Comparison of ENCODE assay signal across 1 cellular context in the genomic region with DNA sequence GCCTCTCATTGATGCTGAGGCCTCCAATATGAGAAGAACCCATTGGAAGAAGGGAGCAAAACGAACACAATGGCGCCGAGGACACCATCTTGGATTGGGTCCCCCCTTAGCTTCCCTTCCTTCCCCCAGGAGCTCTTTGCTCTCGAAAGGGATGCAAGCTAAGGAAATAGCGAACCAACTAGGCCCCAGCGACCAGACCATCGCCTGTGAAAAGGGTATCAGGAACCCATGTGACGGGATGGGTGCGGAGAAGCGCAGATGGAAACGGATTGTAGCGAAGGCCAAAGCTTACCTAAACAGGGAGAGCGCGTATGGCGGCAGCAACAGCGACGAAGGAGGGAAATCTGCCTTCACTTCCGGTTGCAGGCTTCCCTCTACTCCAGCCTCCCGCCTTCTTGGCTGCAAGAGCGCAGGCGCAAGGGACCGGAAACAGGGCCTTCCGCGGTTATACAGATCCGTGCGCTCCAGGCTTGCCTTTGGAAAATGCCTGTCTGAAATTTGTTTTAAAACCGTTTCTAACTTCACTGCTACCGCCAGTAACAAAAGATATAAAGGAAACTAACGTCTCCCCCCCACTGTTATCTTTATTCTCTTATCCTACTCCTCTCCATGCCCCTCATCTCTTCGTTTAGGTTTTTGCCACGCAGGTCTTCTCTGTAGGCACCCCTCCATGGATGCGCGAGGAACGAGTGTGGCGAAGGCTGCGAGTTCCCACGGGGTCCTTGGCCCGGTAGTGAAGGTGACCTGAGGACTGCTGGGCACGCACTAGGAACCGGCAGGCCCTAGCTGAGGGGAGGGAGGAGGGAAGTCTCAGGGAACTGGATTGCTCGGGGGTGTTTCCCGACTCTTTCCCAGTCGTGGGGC.
A peak's percentile ranks its signal among the peaks of the same experiment; 100 is the strongest.
TF ChIP-seq lines count a peak whose summit lies in the region.

A gene (minus strand): TSS at position 346 of the 864 bp plus-strand sequence. CDS start 1,471 bp downstream, outside the sequence.

TF ChIP-seq in K562, 482 proteins besides CTCF, POLR2A, EP300 and RAD21 (continued from another document and continues in another):
- TF ChIP-seq MCM5 (IDR thresholded peaks at IDR 0.05; ENCODE audit: low read depth) (no peak), SRF (CRISPR knock-in tag; IDR thresholded peaks at IDR 0.05) (peak in 1 of 2 experiments; percentile 41; a peak in 3 of 4 replicates), PTRF (tag; IDR thresholded peaks at IDR 0.05) (no peak), CBX8 (IDR thresholded peaks at IDR 0.05; ENCODE audit: borderline replicate concordance, extremely low read depth, low read depth, low read length, poor library complexity, severe bottlenecking) (no peak), ZSCAN29 (IDR thresholded peaks at IDR 0.05) (peak; percentile 89), NEUROD1 (IDR thresholded peaks at IDR 0.05; ENCODE audit: borderline replicate concordance, low read depth, low read length, partially characterized antibody) (peak; percentile 86), YY1 (IDR thresholded peaks at IDR 0.05; ENCODE audit: borderline replicate concordance in 1 of 3, control insufficient read depth in 1 of 3, extremely low read depth in 1 of 3, insufficient read depth in 3 of 3, insufficient read length in 1 of 3, insufficient replicate concordance in 2 of 3, low read depth in 1 of 3, low read length in 2 of 3) (peak; percentile 91 to 96 (median 92)), NONO (IDR thresholded peaks at IDR 0.05; ENCODE audit: low read depth in 2 of 2, low read length in 1 of 2) (no peak; a peak in 1 of 4 replicates), ZNF274 (IDR thresholded peaks at IDR 0.05; ENCODE audit: borderline replicate concordance, low read depth, low read length) (no peak), CHD2 (IDR thresholded peaks at IDR 0.05; ENCODE audit: low read depth, low read length) (peak; percentile 9; the same call in 1 of the 2 replicates), ZNF785 (CRISPR knock-in tag; IDR thresholded peaks at IDR 0.05) (no peak), ZNF780A (CRISPR knock-in tag; IDR thresholded peaks at IDR 0.05) (no peak), CXXC5 (CRISPR knock-in tag; IDR thresholded peaks at IDR 0.05) (peak; percentile 87), RBBP5 (IDR thresholded peaks at IDR 0.05; ENCODE audit: borderline replicate concordance, insufficient read depth, low read length, poor library complexity, severe bottlenecking) (peak; percentile 99), POLR2B (IDR thresholded peaks at IDR 0.05; ENCODE audit: low read depth, partially characterized antibody) (peak; percentile 97), ZNF77 (CRISPR knock-in tag; IDR thresholded peaks at IDR 0.05) (no peak), MCM3 (IDR thresholded peaks at IDR 0.05) (no peak), HNRNPL (IDR thresholded peaks at IDR 0.05; ENCODE audit: low read depth, low read length) (no peak), CCAR2 (IDR thresholded peaks at IDR 0.05; ENCODE audit: low read depth, low read length) (no peak), CREBBP (IDR thresholded peaks at IDR 0.05; ENCODE audit: low read depth, low read length) (no peak)
- TF ChIP-seq, protein P1, sequence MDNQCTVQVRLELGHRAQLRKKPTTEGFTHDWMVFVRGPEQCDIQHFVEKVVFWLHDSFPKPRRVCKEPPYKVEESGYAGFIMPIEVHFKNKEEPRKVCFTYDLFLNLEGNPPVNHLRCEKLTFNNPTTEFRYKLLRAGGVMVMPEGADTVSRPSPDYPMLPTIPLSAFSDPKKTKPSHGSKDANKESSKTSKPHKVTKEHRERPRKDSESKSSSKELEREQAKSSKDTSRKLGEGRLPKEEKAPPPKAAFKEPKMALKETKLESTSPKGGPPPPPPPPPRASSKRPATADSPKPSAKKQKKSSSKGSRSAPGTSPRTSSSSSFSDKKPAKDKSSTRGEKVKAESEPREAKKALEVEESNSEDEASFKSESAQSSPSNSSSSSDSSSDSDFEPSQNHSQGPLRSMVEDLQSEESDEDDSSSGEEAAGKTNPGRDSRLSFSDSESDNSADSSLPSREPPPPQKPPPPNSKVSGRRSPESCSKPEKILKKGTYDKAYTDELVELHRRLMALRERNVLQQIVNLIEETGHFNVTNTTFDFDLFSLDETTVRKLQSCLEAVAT (IDR thresholded peaks at IDR 0.05), result peak; percentile 79 to 94
- TF ChIP-seq, protein P2, sequence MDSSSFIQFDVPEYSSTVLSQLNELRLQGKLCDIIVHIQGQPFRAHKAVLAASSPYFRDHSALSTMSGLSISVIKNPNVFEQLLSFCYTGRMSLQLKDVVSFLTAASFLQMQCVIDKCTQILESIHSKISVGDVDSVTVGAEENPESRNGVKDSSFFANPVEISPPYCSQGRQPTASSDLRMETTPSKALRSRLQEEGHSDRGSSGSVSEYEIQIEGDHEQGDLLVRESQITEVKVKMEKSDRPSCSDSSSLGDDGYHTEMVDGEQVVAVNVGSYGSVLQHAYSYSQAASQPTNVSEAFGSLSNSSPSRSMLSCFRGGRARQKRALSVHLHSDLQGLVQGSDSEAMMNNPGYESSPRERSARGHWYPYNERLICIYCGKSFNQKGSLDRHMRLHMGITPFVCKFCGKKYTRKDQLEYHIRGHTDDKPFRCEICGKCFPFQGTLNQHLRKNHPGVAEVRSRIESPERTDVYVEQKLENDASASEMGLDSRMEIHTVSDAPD (CRISPR knock-in tag; IDR thresholded peaks at IDR 0.05), result no peak
- TF ChIP-seq, protein P3, sequence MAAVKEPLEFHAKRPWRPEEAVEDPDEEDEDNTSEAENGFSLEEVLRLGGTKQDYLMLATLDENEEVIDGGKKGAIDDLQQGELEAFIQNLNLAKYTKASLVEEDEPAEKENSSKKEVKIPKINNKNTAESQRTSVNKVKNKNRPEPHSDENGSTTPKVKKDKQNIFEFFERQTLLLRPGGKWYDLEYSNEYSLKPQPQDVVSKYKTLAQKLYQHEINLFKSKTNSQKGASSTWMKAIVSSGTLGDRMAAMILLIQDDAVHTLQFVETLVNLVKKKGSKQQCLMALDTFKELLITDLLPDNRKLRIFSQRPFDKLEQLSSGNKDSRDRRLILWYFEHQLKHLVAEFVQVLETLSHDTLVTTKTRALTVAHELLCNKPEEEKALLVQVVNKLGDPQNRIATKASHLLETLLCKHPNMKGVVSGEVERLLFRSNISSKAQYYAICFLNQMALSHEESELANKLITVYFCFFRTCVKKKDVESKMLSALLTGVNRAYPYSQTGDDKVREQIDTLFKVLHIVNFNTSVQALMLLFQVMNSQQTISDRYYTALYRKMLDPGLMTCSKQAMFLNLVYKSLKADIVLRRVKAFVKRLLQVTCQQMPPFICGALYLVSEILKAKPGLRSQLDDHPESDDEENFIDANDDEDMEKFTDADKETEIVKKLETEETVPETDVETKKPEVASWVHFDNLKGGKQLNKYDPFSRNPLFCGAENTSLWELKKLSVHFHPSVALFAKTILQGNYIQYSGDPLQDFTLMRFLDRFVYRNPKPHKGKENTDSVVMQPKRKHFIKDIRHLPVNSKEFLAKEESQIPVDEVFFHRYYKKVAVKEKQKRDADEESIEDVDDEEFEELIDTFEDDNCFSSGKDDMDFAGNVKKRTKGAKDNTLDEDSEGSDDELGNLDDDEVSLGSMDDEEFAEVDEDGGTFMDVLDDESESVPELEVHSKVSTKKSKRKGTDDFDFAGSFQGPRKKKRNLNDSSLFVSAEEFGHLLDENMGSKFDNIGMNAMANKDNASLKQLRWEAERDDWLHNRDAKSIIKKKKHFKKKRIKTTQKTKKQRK (IDR thresholded peaks at IDR 0.05; ENCODE audit: borderline replicate concordance, low read depth, low read length), result 0 out of 2 replicates have a peak, but pooled peaks have one; percentile 43
- TF ChIP-seq, protein P4, sequence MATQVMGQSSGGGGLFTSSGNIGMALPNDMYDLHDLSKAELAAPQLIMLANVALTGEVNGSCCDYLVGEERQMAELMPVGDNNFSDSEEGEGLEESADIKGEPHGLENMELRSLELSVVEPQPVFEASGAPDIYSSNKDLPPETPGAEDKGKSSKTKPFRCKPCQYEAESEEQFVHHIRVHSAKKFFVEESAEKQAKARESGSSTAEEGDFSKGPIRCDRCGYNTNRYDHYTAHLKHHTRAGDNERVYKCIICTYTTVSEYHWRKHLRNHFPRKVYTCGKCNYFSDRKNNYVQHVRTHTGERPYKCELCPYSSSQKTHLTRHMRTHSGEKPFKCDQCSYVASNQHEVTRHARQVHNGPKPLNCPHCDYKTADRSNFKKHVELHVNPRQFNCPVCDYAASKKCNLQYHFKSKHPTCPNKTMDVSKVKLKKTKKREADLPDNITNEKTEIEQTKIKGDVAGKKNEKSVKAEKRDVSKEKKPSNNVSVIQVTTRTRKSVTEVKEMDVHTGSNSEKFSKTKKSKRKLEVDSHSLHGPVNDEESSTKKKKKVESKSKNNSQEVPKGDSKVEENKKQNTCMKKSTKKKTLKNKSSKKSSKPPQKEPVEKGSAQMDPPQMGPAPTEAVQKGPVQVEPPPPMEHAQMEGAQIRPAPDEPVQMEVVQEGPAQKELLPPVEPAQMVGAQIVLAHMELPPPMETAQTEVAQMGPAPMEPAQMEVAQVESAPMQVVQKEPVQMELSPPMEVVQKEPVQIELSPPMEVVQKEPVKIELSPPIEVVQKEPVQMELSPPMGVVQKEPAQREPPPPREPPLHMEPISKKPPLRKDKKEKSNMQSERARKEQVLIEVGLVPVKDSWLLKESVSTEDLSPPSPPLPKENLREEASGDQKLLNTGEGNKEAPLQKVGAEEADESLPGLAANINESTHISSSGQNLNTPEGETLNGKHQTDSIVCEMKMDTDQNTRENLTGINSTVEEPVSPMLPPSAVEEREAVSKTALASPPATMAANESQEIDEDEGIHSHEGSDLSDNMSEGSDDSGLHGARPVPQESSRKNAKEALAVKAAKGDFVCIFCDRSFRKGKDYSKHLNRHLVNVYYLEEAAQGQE (CRISPR knock-in tag; IDR thresholded peaks at IDR 0.05; ENCODE audit: low read depth), result peak; percentile 92; the same call in 1 of the 2 replicates
- TF ChIP-seq, protein P5, sequence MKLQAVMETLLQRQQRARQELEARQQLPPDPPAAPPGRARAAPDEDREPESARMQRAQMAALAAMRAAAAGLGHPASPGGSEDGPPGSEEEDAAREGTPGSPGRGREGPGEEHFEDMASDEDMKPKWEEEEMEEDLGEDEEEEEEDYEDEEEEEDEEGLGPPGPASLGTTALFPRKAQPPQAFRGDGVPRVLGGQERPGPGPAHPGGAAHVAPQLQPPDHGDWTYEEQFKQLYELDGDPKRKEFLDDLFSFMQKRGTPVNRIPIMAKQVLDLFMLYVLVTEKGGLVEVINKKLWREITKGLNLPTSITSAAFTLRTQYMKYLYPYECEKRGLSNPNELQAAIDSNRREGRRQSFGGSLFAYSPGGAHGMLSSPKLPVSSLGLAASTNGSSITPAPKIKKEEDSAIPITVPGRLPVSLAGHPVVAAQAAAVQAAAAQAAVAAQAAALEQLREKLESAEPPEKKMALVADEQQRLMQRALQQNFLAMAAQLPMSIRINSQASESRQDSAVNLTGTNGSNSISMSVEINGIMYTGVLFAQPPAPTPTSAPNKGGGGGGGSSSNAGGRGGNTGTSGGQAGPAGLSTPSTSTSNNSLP (IDR thresholded peaks at IDR 0.05; ENCODE audit: borderline replicate concordance, low read depth, low read length), result no peak
- TF ChIP-seq, protein P6, sequence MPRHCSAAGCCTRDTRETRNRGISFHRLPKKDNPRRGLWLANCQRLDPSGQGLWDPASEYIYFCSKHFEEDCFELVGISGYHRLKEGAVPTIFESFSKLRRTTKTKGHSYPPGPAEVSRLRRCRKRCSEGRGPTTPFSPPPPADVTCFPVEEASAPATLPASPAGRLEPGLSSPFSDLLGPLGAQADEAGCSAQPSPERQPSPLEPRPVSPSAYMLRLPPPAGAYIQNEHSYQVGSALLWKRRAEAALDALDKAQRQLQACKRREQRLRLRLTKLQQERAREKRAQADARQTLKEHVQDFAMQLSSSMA (CRISPR knock-in tag; IDR thresholded peaks at IDR 0.05), result no peak; the same call in 1 of the 2 replicates
- TF ChIP-seq, protein P7, sequence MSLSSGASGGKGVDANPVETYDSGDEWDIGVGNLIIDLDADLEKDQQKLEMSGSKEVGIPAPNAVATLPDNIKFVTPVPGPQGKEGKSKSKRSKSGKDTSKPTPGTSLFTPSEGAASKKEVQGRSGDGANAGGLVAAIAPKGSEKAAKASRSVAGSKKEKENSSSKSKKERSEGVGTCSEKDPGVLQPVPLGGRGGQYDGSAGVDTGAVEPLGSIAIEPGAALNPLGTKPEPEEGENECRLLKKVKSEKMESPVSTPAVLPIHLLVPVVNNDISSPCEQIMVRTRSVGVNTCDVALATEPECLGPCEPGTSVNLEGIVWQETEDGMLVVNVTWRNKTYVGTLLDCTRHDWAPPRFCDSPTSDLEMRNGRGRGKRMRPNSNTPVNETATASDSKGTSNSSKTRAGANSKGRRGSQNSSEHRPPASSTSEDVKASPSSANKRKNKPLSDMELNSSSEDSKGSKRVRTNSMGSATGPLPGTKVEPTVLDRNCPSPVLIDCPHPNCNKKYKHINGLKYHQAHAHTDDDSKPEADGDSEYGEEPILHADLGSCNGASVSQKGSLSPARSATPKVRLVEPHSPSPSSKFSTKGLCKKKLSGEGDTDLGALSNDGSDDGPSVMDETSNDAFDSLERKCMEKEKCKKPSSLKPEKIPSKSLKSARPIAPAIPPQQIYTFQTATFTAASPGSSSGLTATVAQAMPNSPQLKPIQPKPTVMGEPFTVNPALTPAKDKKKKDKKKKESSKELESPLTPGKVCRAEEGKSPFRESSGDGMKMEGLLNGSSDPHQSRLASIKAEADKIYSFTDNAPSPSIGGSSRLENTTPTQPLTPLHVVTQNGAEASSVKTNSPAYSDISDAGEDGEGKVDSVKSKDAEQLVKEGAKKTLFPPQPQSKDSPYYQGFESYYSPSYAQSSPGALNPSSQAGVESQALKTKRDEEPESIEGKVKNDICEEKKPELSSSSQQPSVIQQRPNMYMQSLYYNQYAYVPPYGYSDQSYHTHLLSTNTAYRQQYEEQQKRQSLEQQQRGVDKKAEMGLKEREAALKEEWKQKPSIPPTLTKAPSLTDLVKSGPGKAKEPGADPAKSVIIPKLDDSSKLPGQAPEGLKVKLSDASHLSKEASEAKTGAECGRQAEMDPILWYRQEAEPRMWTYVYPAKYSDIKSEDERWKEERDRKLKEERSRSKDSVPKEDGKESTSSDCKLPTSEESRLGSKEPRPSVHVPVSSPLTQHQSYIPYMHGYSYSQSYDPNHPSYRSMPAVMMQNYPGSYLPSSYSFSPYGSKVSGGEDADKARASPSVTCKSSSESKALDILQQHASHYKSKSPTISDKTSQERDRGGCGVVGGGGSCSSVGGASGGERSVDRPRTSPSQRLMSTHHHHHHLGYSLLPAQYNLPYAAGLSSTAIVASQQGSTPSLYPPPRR (CRISPR knock-in tag; IDR thresholded peaks at IDR 0.05; ENCODE audit: borderline replicate concordance), result peak; percentile 89; the same call in 1 of the 2 replicates
- TF ChIP-seq, protein P8, sequence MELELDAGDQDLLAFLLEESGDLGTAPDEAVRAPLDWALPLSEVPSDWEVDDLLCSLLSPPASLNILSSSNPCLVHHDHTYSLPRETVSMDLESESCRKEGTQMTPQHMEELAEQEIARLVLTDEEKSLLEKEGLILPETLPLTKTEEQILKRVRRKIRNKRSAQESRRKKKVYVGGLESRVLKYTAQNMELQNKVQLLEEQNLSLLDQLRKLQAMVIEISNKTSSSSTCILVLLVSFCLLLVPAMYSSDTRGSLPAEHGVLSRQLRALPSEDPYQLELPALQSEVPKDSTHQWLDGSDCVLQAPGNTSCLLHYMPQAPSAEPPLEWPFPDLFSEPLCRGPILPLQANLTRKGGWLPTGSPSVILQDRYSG (tag; conservative IDR thresholded peaks at IDR 0.05; ENCODE audit: low read depth), result peak; percentile 76; the same call in 1 of the 2 replicates
